In the genomic region with DNA sequence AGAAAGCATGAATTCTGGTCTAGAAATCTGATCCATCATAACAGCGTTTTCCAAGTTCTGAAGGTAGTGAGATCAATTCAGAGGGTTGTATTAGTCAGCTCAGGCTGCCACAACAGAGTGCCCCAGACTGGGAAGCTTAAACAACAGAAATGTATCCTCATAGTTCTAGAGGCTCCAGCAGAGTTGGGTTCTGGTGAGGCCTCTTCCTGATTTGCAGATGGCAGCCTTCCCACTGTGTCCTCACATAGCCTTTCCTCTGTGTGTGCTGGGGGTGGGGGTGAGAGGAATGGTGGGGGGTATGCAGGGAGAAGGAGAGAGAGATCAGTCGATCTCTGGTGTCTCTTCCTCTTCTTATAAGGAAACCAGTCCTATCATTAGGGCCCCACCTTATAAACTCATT, we compare ENCODE assay signal across 17 cellular contexts. TPM values are rescaled to one million over a fixed set of nuclear protein-coding genes. Genes with fewer than 3 reads are reported as not detected.
DNase-seq lines count a peak whose midpoint lies in the region; ATAC-seq and TF ChIP-seq lines count a peak whose summit lies in the region.
"Had no signal": no experiment of that assay in that cellular context is flagged by ENCODE, and none has a peak within 500 bp of the region (broad histone marks: within the 10 kb centered on the region; RNA-seq: fewer than 3 reads in every experiment).

No MANE protein-coding gene starts in this region.

- H3K4me3 ChIP-seq in GM23338: no peak overlapping the region
- no peak overlapping the region for H3K4me3 ChIP-seq in Loucy (ENCODE audit: low read length, poor library complexity, severe bottlenecking)
- H3K4me3 ChIP-seq in astrocyte of the spinal cord (ENCODE audit: low read depth, low read length): no peak overlapping the region
- H3K4me3 ChIP-seq: BLaER1, HAP-1 had no signal

- H3F3A ChIP-seq in GM23338 (replicated peaks; ENCODE audit: low read depth): no peaks in the 10 kb centered on the region
- H3F3A ChIP-seq in Loucy (ENCODE audit: low read depth): no peaks in the 10 kb centered on the region

- no peaks in the 10 kb centered on the region for H3K9me3 Mint-ChIP-seq in GM23338
- H3K9me3 Mint-ChIP-seq in WTC11: 0 out of 2 replicates have a peak, but pooled peaks cover 3% of the 10 kb centered on the region

- H3K27ac ChIP-seq in GM23338 (ENCODE audit: low read depth): no peak overlapping the region
- H3K27ac ChIP-seq: BLaER1 had no signal

- ATAC-seq in GM23338 (peak; percentile 80), GM18511 (IDR thresholded peaks at IDR 0.05; ENCODE audit: unreplicated experiment) (no peak), WTC11 (no peak; the same call in 1 of the 2 replicates)

- POLR2A ChIA-PET in WTC11 (lab: Charles Lee): interaction anchor here (0.9 kb wide), 1 partner anchor 86 kb away, joined by 3 read pairs; a partner anchor contains a TSS

- in situ Hi-C loops in astrocyte of the spinal cord (cut with HindIII; ENCODE audit: low sequenced_read_pairs): no loop called here

- H3K4me2 ChIP-seq in GM23338 (no peak overlapping the region), Loucy (ENCODE audit: low read depth, low read length, poor library complexity, severe bottlenecking) (peak overlapping the region; percentile 48)
- H3K4me2 ChIP-seq: BLaER1 had no signal

- H3K36me3 ChIP-seq in GM23338 (ENCODE audit: insufficient read depth): no peaks in the 10 kb centered on the region
- H3K36me3 ChIP-seq in Loucy (ENCODE audit: insufficient read depth, low read length): no peaks in the 10 kb centered on the region
- H3K36me3 ChIP-seq: BLaER1, HAP-1 had no signal

- no peak overlapping the region for H3K27ac Mint-ChIP-seq in GM23338
- no peak overlapping the region for H3K27ac Mint-ChIP-seq in WTC11
- H3K27ac Mint-ChIP-seq: CD14-positive monocyte; CD4-positive, alpha-beta memory T cell had no signal

- H3K79me2 ChIP-seq in GM23338 (replicated peaks; ENCODE audit: insufficient read depth) (no peaks in the 10 kb centered on the region), Loucy (ENCODE audit: insufficient read depth, low read length) (no peaks in the 10 kb centered on the region)

- H3K36me3 Mint-ChIP-seq in GM23338 (ENCODE audit: low read depth) (peaks cover 11% of the 10 kb centered on the region), WTC11 (peaks cover 11% of the 10 kb centered on the region)
- H3K36me3 Mint-ChIP-seq: CD14-positive monocyte; CD4-positive, alpha-beta memory T cell had no signal

- no peaks in the 10 kb centered on the region for H3K9me3 ChIP-seq in Loucy (ENCODE audit: insufficient read depth, low read depth, low read length)
- H3K9me3 ChIP-seq: BLaER1, HAP-1 had no signal

- H3K27me3 ChIP-seq in GM23338 (ENCODE audit: insufficient read depth): no peaks in the 10 kb centered on the region
- H3K27me3 ChIP-seq in Loucy (ENCODE audit: insufficient read depth, low read length, poor library complexity, severe bottlenecking): no peaks in the 10 kb centered on the region
- H3K27me3 ChIP-seq: BLaER1 had no signal

- DNase-seq in GM23338 (ENCODE audit: low spot score) (no peak), astrocyte of the spinal cord (ENCODE audit: low read depth, low spot score) (peak; percentile 12), mesenteric fat pad (ENCODE audit: low spot score) (peak; percentile 1), WTC11 (ENCODE audit: low spot score) (no peak)
- no peak for DNase-seq in activated naive CD4-positive, alpha-beta T cell treated with anti-CD3 and anti-CD28 coated beads, Interleukin-2, amount 50 U/mL, for 16 hours
- DNase-seq: 8988T; CD4-positive, alpha-beta memory T cell; DMS153; DMS79; GDM1 had no signal

- H2AFZ ChIP-seq in GM23338 (no peak overlapping the region), Loucy (ENCODE audit: low read length) (peak overlapping the region; percentile 65; the same call in 1 of the 2 replicates)

- H4K20me1 ChIP-seq in GM23338 (replicated peaks; ENCODE audit: insufficient read depth): no peaks in the 10 kb centered on the region; the same call in 1 of the 2 replicates
- no peaks in the 10 kb centered on the region for H4K20me1 ChIP-seq in Loucy (ENCODE audit: insufficient read depth, low read length, poor library complexity, severe bottlenecking)
- H4K20me1 ChIP-seq: BLaER1 had no signal

- H3K4me1 Mint-ChIP-seq in GM23338: peaks cover 4% of the 10 kb centered on the region; the same call in 2 of the 3 replicates
- peaks cover 5% of the 10 kb centered on the region; the same call in 1 of the 2 replicates for H3K4me1 Mint-ChIP-seq in WTC11
- H3K4me1 Mint-ChIP-seq: CD14-positive monocyte; CD4-positive, alpha-beta memory T cell had no signal

- no peak for TF ChIP-seq CTCF in GM23338 (conservative IDR thresholded peaks at IDR 0.05; ENCODE audit: low read depth in 2 of 2)
- TF ChIP-seq CTCF in Loucy (conservative IDR thresholded peaks at IDR 0.05; ENCODE audit: low read length): no peak
- no peak for TF ChIP-seq CTCF in astrocyte of the spinal cord (IDR thresholded peaks at IDR 0.05; ENCODE audit: low read depth, low read length)
- TF ChIP-seq CTCF in WTC11 (IDR thresholded peaks at IDR 0.05): no peak

- no peak overlapping the region for H3K9ac ChIP-seq in Loucy (ENCODE audit: low read depth, low read length, poor library complexity, severe bottlenecking)
- H3K9ac ChIP-seq: BLaER1 had no signal

- H3K9me2 ChIP-seq in GM23338 (ENCODE audit: insufficient read depth): no peaks in the 10 kb centered on the region
- H3K9me2 ChIP-seq in Loucy (replicated peaks; ENCODE audit: low read depth, low read length): no peaks in the 10 kb centered on the region

- H3K4me1 ChIP-seq in GM23338 (ENCODE audit: insufficient read depth) (no peaks in the 10 kb centered on the region; the same call in 1 of the 2 replicates), Loucy (ENCODE audit: insufficient read depth, low read length, poor library complexity, severe bottlenecking) (peaks cover 6% of the 10 kb centered on the region)
- H3K4me1 ChIP-seq: BLaER1, HAP-1 had no signal

- H3K27me3 Mint-ChIP-seq in GM23338 (ENCODE audit: insufficient read depth, low read depth, poor library complexity) (peaks cover 4% of the 10 kb centered on the region), WTC11 (ENCODE audit: low read depth) (no peaks in the 10 kb centered on the region)

- CTCF ChIA-PET in WTC11 (lab: Charles Lee): interaction anchor here (1.3 to 1.4 kb wide), 2 partner anchors 9 to 31 kb away, joined by 3 to 4 read pairs; no protein-coding TSS in a partner anchor

- H3K4me3 Mint-ChIP-seq in GM23338 (no peak overlapping the region), WTC11 (no peak overlapping the region)
- H3K4me3 Mint-ChIP-seq: CD14-positive monocyte; CD4-positive, alpha-beta memory T cell had no signal

TF ChIP-seq in GM23338, 12 proteins besides CTCF, POLR2A, EP300 and RAD21 (continues in another document):
- TF ChIP-seq EZH2phosphoT487 (IDR thresholded peaks at IDR 0.05; ENCODE audit: unreplicated experiment): no peak
- no peak for TF ChIP-seq NANOG (IDR thresholded peaks at IDR 0.05; ENCODE audit: borderline replicate concordance)
- no peak for TF ChIP-seq POLR2AphosphoS5 (IDR thresholded peaks at IDR 0.05; ENCODE audit: low read depth)
- no peak for TF ChIP-seq ZNF114 (CRISPR knock-in tag; IDR thresholded peaks at IDR 0.05)
- TF ChIP-seq EZH2 (IDR thresholded peaks at IDR 0.05; ENCODE audit: low read depth, unreplicated experiment): no peak
- TF ChIP-seq STAT1 (IDR thresholded peaks at IDR 0.05; ENCODE audit: unreplicated experiment): no peak
- TF ChIP-seq, protein P1, sequence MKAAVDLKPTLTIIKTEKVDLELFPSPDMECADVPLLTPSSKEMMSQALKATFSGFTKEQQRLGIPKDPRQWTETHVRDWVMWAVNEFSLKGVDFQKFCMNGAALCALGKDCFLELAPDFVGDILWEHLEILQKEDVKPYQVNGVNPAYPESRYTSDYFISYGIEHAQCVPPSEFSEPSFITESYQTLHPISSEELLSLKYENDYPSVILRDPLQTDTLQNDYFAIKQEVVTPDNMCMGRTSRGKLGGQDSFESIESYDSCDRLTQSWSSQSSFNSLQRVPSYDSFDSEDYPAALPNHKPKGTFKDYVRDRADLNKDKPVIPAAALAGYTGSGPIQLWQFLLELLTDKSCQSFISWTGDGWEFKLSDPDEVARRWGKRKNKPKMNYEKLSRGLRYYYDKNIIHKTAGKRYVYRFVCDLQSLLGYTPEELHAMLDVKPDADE (IDR thresholded peaks at IDR 0.05): no peak
- no peak for TF ChIP-seq CREB1 (CRISPR knock-in tag; IDR thresholded peaks at IDR 0.05; ENCODE audit: low read depth)
- no peak for TF ChIP-seq ZNF331 (CRISPR knock-in tag; IDR thresholded peaks at IDR 0.05; ENCODE audit: low read depth)

TF ChIP-seq in WTC11, 78 proteins besides CTCF, POLR2A, EP300 and RAD21:
- TF ChIP-seq ESRRA (CRISPR knock-in tag; IDR thresholded peaks at IDR 0.05; ENCODE audit: borderline replicate concordance): no peak
- no peak for TF ChIP-seq TEAD1 (CRISPR knock-in tag; IDR thresholded peaks at IDR 0.05)
- no peak for TF ChIP-seq KAT7 (CRISPR knock-in tag; IDR thresholded peaks at IDR 0.05; ENCODE audit: borderline replicate concordance)
- TF ChIP-seq CREB1 (CRISPR knock-in tag; IDR thresholded peaks at IDR 0.05): no peak
- TF ChIP-seq RELA (CRISPR knock-in tag; IDR thresholded peaks at IDR 0.05; ENCODE audit: borderline replicate concordance): no peak
- TF ChIP-seq JUN (CRISPR knock-in tag; IDR thresholded peaks at IDR 0.05): no peak
- TF ChIP-seq GABPB1 (CRISPR knock-in tag; IDR thresholded peaks at IDR 0.05): no peak
- TF ChIP-seq, protein P2, sequence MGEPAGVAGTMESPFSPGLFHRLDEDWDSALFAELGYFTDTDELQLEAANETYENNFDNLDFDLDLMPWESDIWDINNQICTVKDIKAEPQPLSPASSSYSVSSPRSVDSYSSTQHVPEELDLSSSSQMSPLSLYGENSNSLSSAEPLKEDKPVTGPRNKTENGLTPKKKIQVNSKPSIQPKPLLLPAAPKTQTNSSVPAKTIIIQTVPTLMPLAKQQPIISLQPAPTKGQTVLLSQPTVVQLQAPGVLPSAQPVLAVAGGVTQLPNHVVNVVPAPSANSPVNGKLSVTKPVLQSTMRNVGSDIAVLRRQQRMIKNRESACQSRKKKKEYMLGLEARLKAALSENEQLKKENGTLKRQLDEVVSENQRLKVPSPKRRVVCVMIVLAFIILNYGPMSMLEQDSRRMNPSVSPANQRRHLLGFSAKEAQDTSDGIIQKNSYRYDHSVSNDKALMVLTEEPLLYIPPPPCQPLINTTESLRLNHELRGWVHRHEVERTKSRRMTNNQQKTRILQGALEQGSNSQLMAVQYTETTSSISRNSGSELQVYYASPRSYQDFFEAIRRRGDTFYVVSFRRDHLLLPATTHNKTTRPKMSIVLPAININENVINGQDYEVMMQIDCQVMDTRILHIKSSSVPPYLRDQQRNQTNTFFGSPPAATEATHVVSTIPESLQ (CRISPR knock-in tag; IDR thresholded peaks at IDR 0.05): no peak
- no peak for TF ChIP-seq CREM (CRISPR knock-in tag; IDR thresholded peaks at IDR 0.05)

RNA-seq across cellular contexts. Expression of a gene that starts 15.1 kb away (rescaled TPM):
- 3.8 and 4.2 TPM in 2 replicates for total RNA-seq in GM23338 (2014; rRNA removed; shearing (Covaris generic))
- polyA plus RNA-seq in GM23338 (2016; fragmentation: Nextera tagmentation; extraction: Ambion mirVana): 0.95 and 1.1 TPM in 2 replicates
- total RNA-seq in mesenteric fat pad (not detected), WTC11 (2021) (2.7 to 3.8 TPM (median 3.7 TPM) in 3 replicates)
- total RNA-seq: CD4-positive, alpha-beta memory T cell; HT-29 had no signal
- polyA plus RNA-seq: AG04450; CD14-positive monocyte; CD4-positive, alpha-beta memory T cell had no signal

RNA-seq across cellular contexts. Expression of a gene that starts 59.2 kb away (rescaled TPM):
- 6.1 and 8.7 TPM in 2 replicates for total RNA-seq in GM23338 (2014; rRNA removed; shearing (Covaris generic))
- polyA plus RNA-seq in GM23338 (2016; fragmentation: Nextera tagmentation; extraction: Ambion mirVana): 8.4 and 8.7 TPM in 2 replicates
- 6.8 TPM for total RNA-seq in mesenteric fat pad
- 7.1 to 8.2 TPM (median 7.7 TPM) in 3 replicates for total RNA-seq in WTC11 (2021)
- total RNA-seq: CD4-positive, alpha-beta memory T cell had no signal
- polyA plus RNA-seq: CD14-positive monocyte; CD4-positive, alpha-beta memory T cell had no signal

Comparison
In these comparisons a context has a peak if more than half of its experiments do, and no peak if none do; other contexts are left out.
1. DNase-seq: peak in astrocyte of the spinal cord (single experiment) and mesenteric fat pad (single experiment); none in GM23338 (single experiment), activated naive CD4-positive, alpha-beta T cell treated with anti-CD3 and anti-CD28 coated beads, Interleukin-2, amount 50 U/mL, for 16 hours (single experiment) and WTC11 (single experiment).